ENCODE assay signal across 11 cellular contexts in the genomic region with DNA sequence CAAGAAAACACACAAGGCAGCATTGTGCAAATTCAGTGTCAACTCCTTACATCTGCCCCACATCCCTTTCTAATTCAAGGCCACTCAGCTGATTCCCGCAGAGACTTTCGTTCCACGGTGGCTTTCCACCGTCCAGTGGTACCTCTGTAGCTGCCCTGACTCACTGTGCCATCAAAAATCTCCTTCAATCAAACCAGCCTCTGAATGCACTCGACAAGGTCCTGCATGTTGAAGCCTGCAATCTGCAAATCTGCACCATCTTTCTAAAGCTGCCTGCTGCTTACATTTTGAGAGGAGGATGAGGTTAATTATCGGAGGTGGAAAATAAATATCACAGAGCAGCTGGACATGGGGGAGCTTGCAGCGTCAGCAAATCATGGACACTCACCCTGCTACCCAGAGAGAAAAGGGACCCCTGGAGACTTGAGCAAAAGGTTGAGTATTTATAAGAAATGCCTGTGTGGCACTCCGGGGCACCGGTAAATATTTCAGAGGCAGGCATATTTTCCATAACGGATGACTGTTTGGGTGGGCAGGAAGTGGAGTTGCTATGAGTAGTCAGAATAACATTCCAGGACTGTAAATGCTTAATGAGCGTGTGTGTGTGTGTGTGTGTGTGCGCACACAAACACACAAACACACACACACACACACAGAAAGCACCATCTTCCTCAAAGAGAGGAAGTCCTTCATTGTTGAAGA.
DNase-seq lines count a peak whose midpoint lies in the region; ATAC-seq, FAIRE-seq and TF ChIP-seq lines count a peak whose summit lies in the region.
"Had no signal": no experiment of that assay in that cellular context is flagged by ENCODE, and none has a peak within 500 bp of the region (broad histone marks: within the 10 kb centered on the region; RNA-seq: fewer than 3 reads in every experiment).

No MANE protein-coding gene starts in this region.

- no peak overlapping the region for H3K27ac ChIP-seq in PC-9
- H3K27ac ChIP-seq in H9 (ENCODE audit: insufficient read length, low read depth, low read length) = no peak overlapping the region
- H3K27ac ChIP-seq: body of pancreas had no signal

- no peak for FAIRE-seq in GM12892 (lab: Jason Lieb, UNC)

- no peak overlapping the region for H2BK20ac ChIP-seq in H9 (ENCODE audit: low read depth, low read length, poor library complexity, severe bottlenecking)

- H3K18ac ChIP-seq in H9 (ENCODE audit: insufficient read length, low read depth, low read length) = no peak overlapping the region

- no peaks in the 10 kb centered on the region; the same call in 1 of the 2 replicates for H3K27me3 Mint-ChIP-seq in H9 (ENCODE audit: low read depth)
- H3K27me3 Mint-ChIP-seq: CD8-positive, alpha-beta memory T cell had no signal

- no peak overlapping the region for H3K23ac ChIP-seq in H9 (ENCODE audit: insufficient read length, low read depth, low read length)

- no peak for ATAC-seq in GM19455 (IDR thresholded peaks at IDR 0.05; ENCODE audit: unreplicated experiment)
- ATAC-seq: body of pancreas had no signal

- no peak overlapping the region for H4K5ac ChIP-seq in H9 (ENCODE audit: insufficient read length, low read depth, low read length)

- TF ChIP-seq CTCF in AG09309 (IDR thresholded peaks at IDR 0.05; ENCODE audit: control insufficient read depth, insufficient read depth, low read depth, low read length, missing control alignments) (no peak), choroid plexus epithelial cell (conservative IDR thresholded peaks at IDR 0.05; ENCODE audit: low read depth, low read length) (no peak), PC-9 (conservative IDR thresholded peaks at IDR 0.05) (no peak), H9 (conservative IDR thresholded peaks at IDR 0.05) (no peak)

- H3K9me3 ChIP-seq in PC-9 (ENCODE audit: insufficient read depth, low read depth) (no peaks in the 10 kb centered on the region), H9 (ENCODE audit: control insufficient read depth, low read depth, low read length) (no peaks in the 10 kb centered on the region)
- H3K9me3 ChIP-seq: body of pancreas had no signal

- intact Hi-C loops in PC-9 (cut with micrococcal nuclease; ENCODE audit: unreplicated experiment) = no loop called here

- no peak overlapping the region for H3K4me2 ChIP-seq in PC-9
- no peak overlapping the region for H3K4me2 ChIP-seq in H9 (ENCODE audit: insufficient read depth, insufficient read length, low read length)

- no peaks in the 10 kb centered on the region for H3K79me2 ChIP-seq in PC-9 (ENCODE audit: low read depth)
- no peaks in the 10 kb centered on the region for H3K79me2 ChIP-seq in H9 (ENCODE audit: insufficient read depth, low read length)

- H2AFZ ChIP-seq in PC-9 (no peak overlapping the region), H9 (ENCODE audit: low read length) (no peak overlapping the region)

- H3K9me3 Mint-ChIP-seq in H9 = peaks cover 9 to 14% of the 10 kb centered on the region in 2 experiments

- no peaks in the 10 kb centered on the region for H3K36me3 ChIP-seq in PC-9 (ENCODE audit: low read depth)

- no peak overlapping the region for H3K14ac ChIP-seq in H9 (ENCODE audit: insufficient read depth, low read length)

- H3K79me1 ChIP-seq in H9 (ENCODE audit: insufficient read depth, low read depth, low read length, poor library complexity, severe bottlenecking) = no peaks in the 10 kb centered on the region

- H3K4me3 Mint-ChIP-seq in H9 = no peak overlapping the region
- H3K4me3 Mint-ChIP-seq: CD8-positive, alpha-beta memory T cell had no signal

- peak; percentile 82 for DNase-seq in AG09309 (ENCODE audit: low read depth)
- DNase-seq in MV-4-11 (lab: John Stamatoyannopoulos, UW) = peak; percentile 63
- DNase-seq in choroid plexus epithelial cell (ENCODE audit: low read depth) = peak; percentile 84
- peak; percentile 49 for DNase-seq in myocyte (ENCODE audit: low read depth)
- DNase-seq in PC-9 = no peak
- no peak for DNase-seq in H9
- DNase-seq in GM12892 (ENCODE audit: insufficient read length) = no peak
- DNase-seq: body of pancreas; CD8-positive, alpha-beta memory T cell; stimulated activated naive CD4-positive, alpha-beta T cell treated with Interleukin-2 at 50 U/mL for 16 hours had no signal

- H4K20me1 ChIP-seq in PC-9 (ENCODE audit: insufficient read depth) = no peaks in the 10 kb centered on the region
- H4K20me1 ChIP-seq in H9 (ENCODE audit: control insufficient read depth, insufficient read depth, insufficient read length) = no peaks in the 10 kb centered on the region

- H2AK5ac ChIP-seq in H9 (ENCODE audit: insufficient read length, low read length) = no peak overlapping the region

- no peak overlapping the region for H2BK5ac ChIP-seq in H9 (ENCODE audit: insufficient read length, low read length)

- H3K23me2 ChIP-seq in H9 (ENCODE audit: insufficient read length, low read depth, low read length, poor library complexity, severe bottlenecking) = no peaks in the 10 kb centered on the region

- H2BK12ac ChIP-seq in H9 (ENCODE audit: insufficient read length, low read depth, low read length) = no peak overlapping the region

- no peaks in the 10 kb centered on the region for H3K4me1 Mint-ChIP-seq in H9
- H3K4me1 Mint-ChIP-seq: CD8-positive, alpha-beta memory T cell had no signal

- H3K4me3 ChIP-seq in AG09309 (ENCODE audit: control insufficient read depth, low read depth, low read length) (no peak overlapping the region), choroid plexus epithelial cell (ENCODE audit: low read depth, low read length) (peak overlapping the region; percentile 7), PC-9 (no peak overlapping the region)
- H3K4me3 ChIP-seq: body of pancreas had no signal

- no CpG with 5 or more reads among the region's 12 CpGs for WGBS in H9 (ENCODE audit: extremely low coverage, insufficient read length, low lambda C conversion rate)

- H3K27me3 ChIP-seq in PC-9 (ENCODE audit: insufficient read depth, low read depth) = no peaks in the 10 kb centered on the region
- no peaks in the 10 kb centered on the region for H3K27me3 ChIP-seq in H9 (ENCODE audit: insufficient read depth, low read length)
- H3K27me3 ChIP-seq: body of pancreas had no signal

- no peaks in the 10 kb centered on the region; a peak in 1 of 7 replicates for H3K36me3 Mint-ChIP-seq in H9 (ENCODE audit: insufficient read depth in 1 of 3, low read depth in 3 of 3)
- H3K36me3 Mint-ChIP-seq: CD8-positive, alpha-beta memory T cell had no signal

- H3K9ac ChIP-seq in H9 (ENCODE audit: extremely low read depth, insufficient read length, low read length) = no peak overlapping the region

- H3T11ph ChIP-seq in H9 (ENCODE audit: low read length) = no peak overlapping the region

- POLR2A ChIA-PET in PC-9 (lab: Charles Lee; ENCODE audit: unreplicated experiment) = no interaction called here

- H4K91ac ChIP-seq in H9 (ENCODE audit: insufficient read length, low read depth, low read length) = no peak overlapping the region

- no peaks in the 10 kb centered on the region for H3K4me1 ChIP-seq in PC-9 (replicated peaks; ENCODE audit: insufficient read depth)
- H3K4me1 ChIP-seq in H9 (ENCODE audit: insufficient read depth, low read length) = no peaks in the 10 kb centered on the region
- H3K4me1 ChIP-seq: body of pancreas had no signal

- no peaks in the 10 kb centered on the region for H3F3A ChIP-seq in PC-9 (ENCODE audit: insufficient read depth, low read depth)

- CTCF ChIA-PET in PC-9 (lab: Charles Lee) = no interaction called here

- H3K9me2 ChIP-seq in PC-9 (ENCODE audit: insufficient read depth) = no peaks in the 10 kb centered on the region

- no peak overlapping the region for H2BK120ac ChIP-seq in H9 (ENCODE audit: low read depth, low read length, poor library complexity, severe bottlenecking)

- BruUV-seq in PC-9 (replicated peaks; lab: Mats Ljungman, UMichigan) = no TSS peak

- no peak overlapping the region for H2BK15ac ChIP-seq in H9 (ENCODE audit: low read depth, low read length)

- H3K56ac ChIP-seq in H9 (ENCODE audit: insufficient read length, low read depth, low read length) = no peak overlapping the region

- TF ChIP-seq POLR2A in GM12892 (IDR thresholded peaks at IDR 0.05; ENCODE audit: low read depth, low read length) = no peak

- H4K8ac ChIP-seq in H9 (replicated peaks; ENCODE audit: insufficient read length, low read depth, low read length) = no peak overlapping the region

- H3K4ac ChIP-seq in H9 (ENCODE audit: low read depth, low read length) = no peak overlapping the region

- H3K27ac Mint-ChIP-seq in H9 = peak overlapping the region in 1 of 3 experiments; percentile 41; a peak in 2 of 7 replicates
- H3K27ac Mint-ChIP-seq: CD8-positive, alpha-beta memory T cell had no signal

Comparison
In these comparisons a context has a peak if more than half of its experiments do, and no peak if none do; other contexts are left out.
1. DNase-seq: peak in AG09309 (single experiment), MV-4-11 (single experiment), choroid plexus epithelial cell (single experiment) and myocyte (single experiment); none in PC-9 (0 of 2), H9 (single experiment) and GM12892 (single experiment).